ENCODE assay signal across 24 cellular contexts in genomic region chr3:78708565-78709073, GRCh38.
DNase-seq lines count a peak whose midpoint lies in the region; ATAC-seq and TF ChIP-seq lines count a peak whose summit lies in the region.
"Had no signal": no experiment of that assay in that cellular context is flagged by ENCODE, and none has a peak within 500 bp of the region (broad histone marks: within the 10 kb centered on the region; RNA-seq: fewer than 3 reads in every experiment).

No MANE protein-coding gene starts in this region.

- no peak overlapping the region for H2AFZ ChIP-seq in IMR-90 (replicated peaks; ENCODE audit: low read length, poor library complexity)

- H3K36me3 ChIP-seq in HEK293 (ENCODE audit: control insufficient read depth in 2 of 2, insufficient read depth in 1 of 2, low read length in 2 of 2), result peaks cover 0 to 9% of the 10 kb centered on the region in 2 experiments; a peak in 1 of 3 replicates
- H3K36me3 ChIP-seq in IMR-90 (ENCODE audit: control insufficient read depth, insufficient read depth, low read length), result no peaks in the 10 kb centered on the region

- no peak overlapping the region for H3K9ac ChIP-seq in IMR-90 (ENCODE audit: low read depth, low read length)
- H3K9ac ChIP-seq: BLaER1 treated with 17β-estradiol and CSF1 and Interleukin-3, amounts not matched to agents 10 nM and 100 nM had no signal

- H3K9me3 ChIP-seq in HEK293 (ENCODE audit: control insufficient read depth, insufficient read depth, low read depth, low read length) (no peaks in the 10 kb centered on the region), IMR-90 (ENCODE audit: control insufficient read depth, insufficient read depth, low read length) (no peaks in the 10 kb centered on the region)
- H3K9me3 ChIP-seq: Caco-2 had no signal

- H3K9me1 ChIP-seq in IMR-90 (ENCODE audit: insufficient read depth, low read length), result peaks cover 2% of the 10 kb centered on the region; the same call in 1 of the 2 replicates

- H2AK5ac ChIP-seq in IMR-90 (ENCODE audit: low read depth, low read length), result no peak overlapping the region

- no peaks in the 10 kb centered on the region for H3K36me3 Mint-ChIP-seq in glutamatergic neuron (ENCODE audit: unreplicated experiment)
- H3K36me3 Mint-ChIP-seq: CD8-positive, alpha-beta T cell had no signal

- no peaks in the 10 kb centered on the region for H3K9me3 Mint-ChIP-seq in glutamatergic neuron (ENCODE audit: unreplicated experiment)
- H3K9me3 Mint-ChIP-seq: CD8-positive, alpha-beta T cell had no signal

- H3K4me2 ChIP-seq in IMR-90 (ENCODE audit: low read depth, low read length), result no peak overlapping the region

- no peak overlapping the region for H2BK5ac ChIP-seq in IMR-90 (ENCODE audit: low read depth, low read length, poor library complexity, severe bottlenecking)

- no peak overlapping the region for H4K5ac ChIP-seq in IMR-90 (ENCODE audit: low read depth, low read length)

- no peak overlapping the region for H3K18ac ChIP-seq in IMR-90 (ENCODE audit: low read depth, low read length)

- in situ Hi-C loops in IMR-90 (cut with MboI; ENCODE audit: low sequenced_read_pairs), result no loop called here
- in situ Hi-C loops in ACHN (cut with HindIII; ENCODE audit: low pct_ligation_motif_present, low pct_unique_long_range_greater_than_20kb, low sequenced_read_pairs), result no loop called here

- intact Hi-C loops in IMR-90 (cut with micrococcal nuclease), result no loop called here

- H3K27ac ChIP-seq in HEK293 (ENCODE audit: extremely low read depth, low read depth, low read length) (no peak overlapping the region), IMR-90 (ENCODE audit: insufficient read depth, low read length) (no peak overlapping the region)
- H3K27ac ChIP-seq: C4-2B had no signal

- DNase-seq in IMR-90 (no peak), glutamatergic neuron (no peak), middle frontal gyrus (ENCODE audit: extremely low spot score, low spot score) (no peak), NCI-H69 (lab: John Stamatoyannopoulos, UW) (no peak), ACHN (no peak), HuH-7.5 (ENCODE audit: low spot score) (no peak)
- DNase-seq: 8988T; AML-193; Caco-2; Calu3; CD4-positive, alpha-beta T cell; CD8-positive, alpha-beta T cell; DMS 273 treated with DMSO at 0.1 percent for 48 hours; DMS153; DMS53; DMS79; DND-41; EL; GDM1 had no signal

- H4K8ac ChIP-seq in IMR-90 (ENCODE audit: low read depth in 2 of 2, low read length in 2 of 2), result no peak overlapping the region

- H3K4me3 Mint-ChIP-seq in glutamatergic neuron (ENCODE audit: unreplicated experiment), result no peak overlapping the region
- H3K4me3 Mint-ChIP-seq: B cell; CD4-positive, alpha-beta T cell; CD8-positive, alpha-beta T cell had no signal

- POLR2A ChIA-PET in HEK293 (lab: Yijun Ruan, JAX) (no interaction called here), IMR-90 (lab: Charles Lee; ENCODE audit: unreplicated experiment) (no interaction called here)

- no peaks in the 10 kb centered on the region for H4K20me1 ChIP-seq in IMR-90 (ENCODE audit: insufficient read depth, low read length)
- H4K20me1 ChIP-seq: BLaER1 treated with 17β-estradiol and CSF1 and Interleukin-3, amounts not matched to agents 10 nM and 100 nM had no signal

- H3K79me1 ChIP-seq in IMR-90 (ENCODE audit: low read depth in 1 of 2, low read length in 2 of 2), result no peaks in the 10 kb centered on the region

- no peak for TF ChIP-seq RAD21 in IMR-90 (IDR thresholded peaks at IDR 0.05; ENCODE audit: low read length)

- H3K27me3 ChIP-seq in IMR-90 (ENCODE audit: control insufficient read depth, insufficient read depth, low read length), result no peaks in the 10 kb centered on the region
- H3K27me3 ChIP-seq: BLaER1 treated with 17β-estradiol and CSF1 and Interleukin-3, amounts not matched to agents 10 nM and 100 nM had no signal

- no CpG with 5 or more reads among the region's 4 CpGs for WGBS in IMR-90 (ENCODE audit: extremely low coverage in 2 of 2, insufficient read length in 1 of 2), 2 experiments

- H3K4me1 Mint-ChIP-seq in glutamatergic neuron (ENCODE audit: low read depth, unreplicated experiment), result peaks cover 29% of the 10 kb centered on the region
- H3K4me1 Mint-ChIP-seq: B cell had no signal

- ATAC-seq in IMR-90 (ENCODE audit: low read depth), result no peak
- ATAC-seq: CD8-positive, alpha-beta T cell; GM12878 had no signal

- no peak overlapping the region for H3K56ac ChIP-seq in IMR-90 (ENCODE audit: extremely low read depth, insufficient read depth, low read length)

- H3K4me1 ChIP-seq in HEK293 (ENCODE audit: control insufficient read depth, insufficient read depth, low read length) (peaks cover 14% of the 10 kb centered on the region), IMR-90 (ENCODE audit: control insufficient read depth, insufficient read depth, low read length) (peaks cover 5% of the 10 kb centered on the region)
- H3K4me1 ChIP-seq: Caco-2 had no signal

- no peak overlapping the region for H4K91ac ChIP-seq in IMR-90 (ENCODE audit: insufficient read depth, low read depth, low read length)

- H3K27ac Mint-ChIP-seq in glutamatergic neuron (ENCODE audit: unreplicated experiment), result peak overlapping the region; percentile 52
- H3K27ac Mint-ChIP-seq: B cell; CD4-positive, alpha-beta T cell had no signal

- H3K4me3 ChIP-seq in HEK293 (ENCODE audit: low read depth, low read length) (no peak overlapping the region), IMR-90 (ENCODE audit: insufficient read depth, low read depth, low read length) (no peak overlapping the region)
- H3K4me3 ChIP-seq: BLaER1 treated with 17β-estradiol and CSF1 and Interleukin-3, amounts not matched to agents 10 nM and 100 nM; GM12878 had no signal

- H3K23ac ChIP-seq in IMR-90 (ENCODE audit: low read depth, low read length), result no peak overlapping the region

- no TSS peak for BruUV-seq in IMR-90 (replicated peaks; lab: Mats Ljungman, UMichigan)

- CTCF ChIA-PET in HEK293 (lab: Yijun Ruan, JAX), result no interaction called here
- CTCF ChIA-PET in IMR-90 (lab: Yijun Ruan, JAX), result interaction anchor here (0.6 kb wide), 1 partner anchor 553 kb away, joined by 3 read pairs; no protein-coding TSS in a partner anchor

- TF ChIP-seq POLR2A in IMR-90 (IDR thresholded peaks at IDR 0.05; ENCODE audit: low read depth, low read length), result no peak

- dilution Hi-C loops in IMR-90 (cut with HindIII; ENCODE audit: low sequenced_read_pairs, unreplicated experiment), result no loop called here

- H3K4ac ChIP-seq in IMR-90 (ENCODE audit: low read depth, low read length), result no peak overlapping the region

- no peak overlapping the region for H2BK120ac ChIP-seq in IMR-90 (ENCODE audit: low read depth, low read length)

- H3K14ac ChIP-seq in IMR-90 (replicated peaks; ENCODE audit: low read depth, low read length), result no peak overlapping the region

- no peak overlapping the region for H2BK15ac ChIP-seq in IMR-90 (ENCODE audit: low read depth, low read length)

- no peaks in the 10 kb centered on the region for H3K27me3 Mint-ChIP-seq in glutamatergic neuron (ENCODE audit: unreplicated experiment)
- H3K27me3 Mint-ChIP-seq: B cell; CD4-positive, alpha-beta T cell had no signal

- no peak overlapping the region for H2BK20ac ChIP-seq in IMR-90 (ENCODE audit: low read depth, low read length)

- TF ChIP-seq CTCF in HEK293 (tag by site-specific recombination; IDR thresholded peaks at IDR 0.05) (no peak), IMR-90 (conservative IDR thresholded peaks at IDR 0.05; ENCODE audit: low read depth, low read length) (no peak), glutamatergic neuron (IDR thresholded peaks at IDR 0.05; ENCODE audit: partially characterized antibody, unreplicated experiment) (no peak)

- H2AK9ac ChIP-seq in IMR-90 (replicated peaks; ENCODE audit: low read depth, low read length, poor library complexity), result no peak overlapping the region

TF ChIP-seq in HEK293, 187 proteins besides CTCF, POLR2A, EP300 and RAD21:
- TF ChIP-seq ZNF830 (tag by site-specific recombination; IDR thresholded peaks at IDR 0.05; ENCODE audit: low read depth), result no peak
- peak; percentile 20; the same call in 1 of the 2 replicates for TF ChIP-seq FEZF1 (tag by site-specific recombination; IDR thresholded peaks at IDR 0.05)
- TF ChIP-seq GLI4 (tag by site-specific recombination; IDR thresholded peaks at IDR 0.05), result no peak
- TF ChIP-seq PRDM6 (tag by site-specific recombination; IDR thresholded peaks at IDR 0.05), result peak; percentile 74
- TF ChIP-seq PRDM1 (tag by site-specific recombination; IDR thresholded peaks at IDR 0.05), result no peak
- no peak for TF ChIP-seq KLF8 (tag by site-specific recombination; IDR thresholded peaks at IDR 0.05)

TF ChIP-seq in IMR-90, 13 proteins besides CTCF, POLR2A, EP300 and RAD21:
- TF ChIP-seq RCOR1 (IDR thresholded peaks at IDR 0.05; ENCODE audit: insufficient replicate concordance, low read length), result no peak
- 0 out of 2 replicates have a peak, but pooled peaks have one; percentile 10 for TF ChIP-seq CEBPB (IDR thresholded peaks at IDR 0.05; ENCODE audit: low read depth, low read length)
- no peak for TF ChIP-seq SMC3 (IDR thresholded peaks at IDR 0.05; ENCODE audit: low read depth, low read length)
